Comparison of ENCODE assay signal across 1 cellular context in genomic region chr2:181764095-181764963, GRCh38.
A peak's percentile ranks its signal among the peaks of the same experiment; 100 is the strongest.
TF ChIP-seq lines count a peak whose summit lies in the region.

No MANE protein-coding gene starts in this region.

TF ChIP-seq in K562, 482 proteins besides CTCF, POLR2A, EP300 and RAD21 (continued from another document and continues in another):
- TF ChIP-seq ZNF197 (CRISPR knock-in tag; IDR thresholded peaks at IDR 0.05; ENCODE audit: low read depth): no peak
- no peak for TF ChIP-seq ZBTB33 (CRISPR knock-in tag; IDR thresholded peaks at IDR 0.05)
- no peak for TF ChIP-seq EHMT2 (IDR thresholded peaks at IDR 0.05)
- TF ChIP-seq ELF2 (CRISPR knock-in tag; IDR thresholded peaks at IDR 0.05): no peak
- TF ChIP-seq CUX1 (CRISPR knock-in tag; IDR thresholded peaks at IDR 0.05): no peak
- no peak for TF ChIP-seq ZNF354B (CRISPR knock-in tag; IDR thresholded peaks at IDR 0.05)
- no peak for TF ChIP-seq HNRNPL (IDR thresholded peaks at IDR 0.05; ENCODE audit: low read depth, low read length)
- no peak for TF ChIP-seq GTF2B (IDR thresholded peaks at IDR 0.05; ENCODE audit: extremely low read depth, insufficient read length)
- peak in 1 of 2 experiments; percentile 50; a peak in 1 of 4 replicates for TF ChIP-seq KDM1A (IDR thresholded peaks at IDR 0.05)
- TF ChIP-seq ASH1L (IDR thresholded peaks at IDR 0.05; ENCODE audit: borderline replicate concordance, low read depth, partially characterized antibody): no peak
- TF ChIP-seq TBP (optimal IDR thresholded peaks at IDR 0.05; ENCODE audit: low read depth, low read length): no peak
- TF ChIP-seq ARNT (IDR thresholded peaks at IDR 0.05): no peak
- TF ChIP-seq RCOR1 (IDR thresholded peaks at IDR 0.05; ENCODE audit: borderline replicate concordance in 1 of 2, low read depth in 2 of 2, low read length in 2 of 2): peak in 1 of 2 experiments; percentile 84; a peak in 2 of 4 replicates
- no peak for TF ChIP-seq ZNF584 (CRISPR knock-in tag; IDR thresholded peaks at IDR 0.05; ENCODE audit: low read depth)
- no peak for TF ChIP-seq SMARCB1 (IDR thresholded peaks at IDR 0.05; ENCODE audit: insufficient read length, low read depth)
- TF ChIP-seq MAZ (CRISPR knock-in tag; conservative IDR thresholded peaks at IDR 0.05 in 1 of 2, IDR thresholded peaks at IDR 0.05 in 1 of 2): no peak
- TF ChIP-seq IRF1 (CRISPR knock-in tag; IDR thresholded peaks at IDR 0.05; ENCODE audit: borderline replicate concordance): no peak
- no peak for TF ChIP-seq FOS (IDR thresholded peaks at IDR 0.05; ENCODE audit: extremely low read depth, insufficient read length)
- no peak for TF ChIP-seq GATAD2A (IDR thresholded peaks at IDR 0.05)
- TF ChIP-seq CHD4 (IDR thresholded peaks at IDR 0.05; ENCODE audit: insufficient read depth, insufficient replicate concordance, low read depth, low read length, poor library complexity, severe bottlenecking): no peak
- TF ChIP-seq ZBTB7A (IDR thresholded peaks at IDR 0.05; ENCODE audit: borderline replicate concordance, control insufficient read depth, low read depth, low read length): no peak
- TF ChIP-seq ZFPM2 (CRISPR knock-in tag; IDR thresholded peaks at IDR 0.05): no peak
- TF ChIP-seq CBX8 (IDR thresholded peaks at IDR 0.05; ENCODE audit: borderline replicate concordance, extremely low read depth, low read depth, low read length, poor library complexity, severe bottlenecking): no peak
- no peak for TF ChIP-seq PHF8 (IDR thresholded peaks at IDR 0.05; ENCODE audit: borderline replicate concordance, low read length)
- TF ChIP-seq ARID1B (IDR thresholded peaks at IDR 0.05): peak; percentile 90
- TF ChIP-seq ZNF696 (CRISPR knock-in tag; conservative IDR thresholded peaks at IDR 0.05): no peak
- peak; percentile 84 for TF ChIP-seq TAL1 (IDR thresholded peaks at IDR 0.05)
- no peak for TF ChIP-seq NCOA4 (IDR thresholded peaks at IDR 0.05; ENCODE audit: partially characterized antibody)
- TF ChIP-seq YBX1 (IDR thresholded peaks at IDR 0.05): no peak
- no peak for TF ChIP-seq TRIM28 (IDR thresholded peaks at IDR 0.05)
- no peak for TF ChIP-seq TCF7 (IDR thresholded peaks at IDR 0.05; ENCODE audit: borderline replicate concordance)
- no peak for TF ChIP-seq ZNF217 (CRISPR knock-in tag; IDR thresholded peaks at IDR 0.05)
- TF ChIP-seq TBL1XR1 (IDR thresholded peaks at IDR 0.05; ENCODE audit: low read length in 2 of 2): no peak
- TF ChIP-seq FOXO4 (CRISPR knock-in tag; IDR thresholded peaks at IDR 0.05): no peak
- TF ChIP-seq LARP7 (IDR thresholded peaks at IDR 0.05): no peak
- no peak for TF ChIP-seq NR2C2 (CRISPR knock-in tag; IDR thresholded peaks at IDR 0.05)
- TF ChIP-seq NR2C2 (tag; IDR thresholded peaks at IDR 0.05): no peak
- TF ChIP-seq BCL6 (CRISPR knock-in tag; IDR thresholded peaks at IDR 0.05): no peak
- no peak for TF ChIP-seq POLR2H (tag; IDR thresholded peaks at IDR 0.05; ENCODE audit: low read depth)
- TF ChIP-seq HDAC3 (IDR thresholded peaks at IDR 0.05; ENCODE audit: borderline replicate concordance, partially characterized antibody): peak; percentile 22
- TF ChIP-seq ZNF436 (CRISPR knock-in tag; IDR thresholded peaks at IDR 0.05): no peak
- no peak for TF ChIP-seq FOXP1 (CRISPR knock-in tag; IDR thresholded peaks at IDR 0.05)
- no peak for TF ChIP-seq MCM3 (IDR thresholded peaks at IDR 0.05)
- no peak for TF ChIP-seq MAX (CRISPR knock-in tag; IDR thresholded peaks at IDR 0.05)
- TF ChIP-seq ESRRB (CRISPR knock-in tag; IDR thresholded peaks at IDR 0.05; ENCODE audit: borderline replicate concordance): no peak
- no peak for TF ChIP-seq HDAC8 (tag; IDR thresholded peaks at IDR 0.05)
- TF ChIP-seq RFX1 (IDR thresholded peaks at IDR 0.05): no peak
- TF ChIP-seq ZNF395 (CRISPR knock-in tag; IDR thresholded peaks at IDR 0.05): peak; percentile 66; the same call in 1 of the 2 replicates
- TF ChIP-seq SP1 (CRISPR knock-in tag; IDR thresholded peaks at IDR 0.05): no peak
- TF ChIP-seq ATF1 (CRISPR knock-in tag; IDR thresholded peaks at IDR 0.05): no peak
- peak; percentile 49 for TF ChIP-seq ATF1 (tag; IDR thresholded peaks at IDR 0.05)
- peak; percentile 27; the same call in 1 of the 2 replicates for TF ChIP-seq ATF7 (IDR thresholded peaks at IDR 0.05)
- TF ChIP-seq SMAD4 (CRISPR knock-in tag; conservative IDR thresholded peaks at IDR 0.05): peak; percentile 87
- no peak for TF ChIP-seq HNRNPLL (IDR thresholded peaks at IDR 0.05; ENCODE audit: low read depth, low read length, poor library complexity, severe bottlenecking)
- no peak for TF ChIP-seq ATF2 (CRISPR knock-in tag; IDR thresholded peaks at IDR 0.05)
- no peak for TF ChIP-seq NCOA6 (IDR thresholded peaks at IDR 0.05)
- TF ChIP-seq ZMIZ1 (IDR thresholded peaks at IDR 0.05; ENCODE audit: low read depth in 2 of 2, low read length in 2 of 2): 0 out of 4 replicates have a peak, but pooled peaks of 1 of the 2 experiments have one; percentile 43
